Comparison of ENCODE assay signal across 37 cellular contexts in the genomic region with DNA sequence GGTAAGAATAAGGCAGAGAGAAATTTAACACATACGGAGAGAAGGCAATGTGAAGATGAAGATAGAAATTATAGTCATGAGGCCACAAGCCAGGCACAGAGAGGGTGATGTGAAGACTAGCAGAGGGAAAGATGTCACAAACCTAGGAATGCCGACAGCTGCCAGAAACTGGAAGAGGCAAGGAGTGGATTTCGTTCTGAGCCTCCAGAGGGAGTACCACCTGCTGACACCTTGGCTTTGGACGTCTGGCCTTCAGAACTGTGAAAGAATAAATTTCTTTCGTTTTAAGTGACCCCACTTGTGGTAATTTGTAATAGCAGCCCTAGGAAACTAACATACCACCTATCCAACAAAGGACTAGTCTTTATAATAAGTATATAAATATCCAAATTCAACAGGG. TPM values are rescaled to one million over a fixed set of nuclear protein-coding genes. Genes with fewer than 3 reads are reported as not detected.
A peak's percentile ranks its signal among the peaks of the same experiment; 100 is the strongest.
DNase-seq lines count a peak whose midpoint lies in the region; ATAC-seq, FAIRE-seq and TF ChIP-seq lines count a peak whose summit lies in the region.
"Had no signal": no experiment of that assay in that cellular context is flagged by ENCODE, and none has a peak within 500 bp of the region (broad histone marks: within the 10 kb centered on the region; RNA-seq: fewer than 3 reads in every experiment).

No MANE protein-coding gene starts in this region.

- H3K36me3 Mint-ChIP-seq in neural progenitor cell, result no peaks in the 10 kb centered on the region
- no peaks in the 10 kb centered on the region for H3K36me3 Mint-ChIP-seq in activated T-helper 2 cell treated with anti-CD3 and anti-CD28 coated beads, Interferon-gamma antibody, Interleukin-2, Interleukin-4, amounts not matched to agents 10 μg/mL and 5 μg/mL and 100 μg/mL, durations not matched to agents 14 hours and 24 hours and 36 hours (ENCODE audit: low read depth)
- H3K36me3 Mint-ChIP-seq: CD4-positive, alpha-beta memory T cell; naive B cell had no signal

- peaks cover 6% of the 10 kb centered on the region for H3K4me1 Mint-ChIP-seq in neural progenitor cell
- peaks cover 3% of the 10 kb centered on the region for H3K4me1 Mint-ChIP-seq in activated T-helper 2 cell treated with anti-CD3 and anti-CD28 coated beads, Interferon-gamma antibody, Interleukin-2, Interleukin-4, amounts not matched to agents 10 μg/mL and 5 μg/mL and 100 μg/mL, durations not matched to agents 14 hours and 24 hours and 36 hours (ENCODE audit: low read depth)

- H3K4ac ChIP-seq in H1 (replicated peaks; ENCODE audit: insufficient read length, low read depth, low read length), result no peak overlapping the region

- no peaks in the 10 kb centered on the region for H3K79me2 ChIP-seq in PC-3 (ENCODE audit: low read length)
- H3K79me2 ChIP-seq in H1 (ENCODE audit: control insufficient read depth in 1 of 2, insufficient read depth in 2 of 2, low read length in 2 of 2), result no peaks in the 10 kb centered on the region
- H3K79me2 ChIP-seq in neural progenitor cell (ENCODE audit: low read depth), result no peaks in the 10 kb centered on the region
- H3K79me2 ChIP-seq: hepatocyte had no signal

- DNase-seq in DMS 273 (lab: John Stamatoyannopoulos, UW; ENCODE audit: unreplicated experiment), result peak; percentile 47
- DNase-seq in DMS 273 treated with DMSO at 0.1 percent for 48 hours (lab: John Stamatoyannopoulos, UW), result no peak
- peak; percentile 10 for DNase-seq in PC-3
- DNase-seq in H1 (ENCODE audit: low read depth in 1 of 2, low spot score in 2 of 2), result no peak
- peak; percentile 14 for DNase-seq in neural progenitor cell (ENCODE audit: low spot score)
- DNase-seq in HT-29 (ENCODE audit: low spot score), result no peak
- DNase-seq in ecto neural progenitor cell (ENCODE audit: low spot score), result no peak
- no peak for DNase-seq in activated T-helper 2 cell treated with anti-CD3 and anti-CD28 coated beads, Interferon-gamma antibody, Interleukin-2, Interleukin-4, amounts not matched to agents 10 μg/mL and 5 μg/mL and 100 μg/mL, durations not matched to agents 14 hours and 24 hours and 36 hours (ENCODE audit: low spot score)
- DNase-seq: 8988T; activated B cell treated with CpG ODN at 0.5 μM for 24 hours; activated CD8-positive, alpha-beta memory T cell treated with anti-CD3 and anti-CD28 coated beads, Interleukin-2, amount 10 ng/mL, durations not matched to agents 7 days and 5 days; activated T-cell treated with anti-CD3 and anti-CD28 coated beads, Interleukin-2, amount 50 U/mL, for 72 hours; CD4-positive, alpha-beta memory T cell; DMS153; gastrocnemius medialis; H7; left lung; mesenchymal stem cell; naive B cell; NCI-H1417 treated with DMSO at 0.1 percent for 48 hours; NCI-H2081; NCI-H345; NK-92 treated with Interleukin-12 subunit alpha and Interleukin-12 subunit beta, amount 100 ng/mL, for 24 hours; nucleus accumbens; SIG-M5; stimulated activated naive CD8-positive, alpha-beta T cell treated with anti-CD3 and anti-CD28 coated beads, Interleukin-15, Interleukin-2, amounts not matched to agents 100 U/mL and 50 U/mL, for 24 hours; T1000 had no signal

- no peaks in the 10 kb centered on the region for H3K79me1 ChIP-seq in H1 (ENCODE audit: low read depth, low read length)

- H3K23me2 ChIP-seq in H1 (ENCODE audit: low read depth, low read length), result peaks cover 2% of the 10 kb centered on the region

- no peak overlapping the region for H2BK20ac ChIP-seq in H1 (ENCODE audit: low read length)

- no peak overlapping the region for H2BK15ac ChIP-seq in H1 (ENCODE audit: low read length)

- H3K9me3 ChIP-seq in PC-3 (ENCODE audit: low read length) (no peaks in the 10 kb centered on the region), H1 (ENCODE audit: insufficient read depth in 2 of 2, low read depth in 1 of 2, low read length in 1 of 2) (no peaks in the 10 kb centered on the region), neural progenitor cell (ENCODE audit: low read depth) (no peaks in the 10 kb centered on the region)
- H3K9me3 ChIP-seq: gastrocnemius medialis, left lung, thoracic aorta, vagina had no signal

- H3K36me3 ChIP-seq in PC-3 (ENCODE audit: low read depth, low read length) (no peaks in the 10 kb centered on the region), H1 (ENCODE audit: control insufficient read depth in 2 of 4, insufficient read depth in 4 of 4, low read length in 3 of 4) (no peaks in the 10 kb centered on the region), neural progenitor cell (no peaks in the 10 kb centered on the region)
- H3K36me3 ChIP-seq: cardiac muscle cell, gastrocnemius medialis, left lung, thoracic aorta, vagina had no signal

- H2AFZ ChIP-seq in PC-3 (ENCODE audit: low read length) (no peak overlapping the region), H1 (ENCODE audit: low read length) (no peak overlapping the region), neural progenitor cell (replicated peaks) (no peak overlapping the region)
- H2AFZ ChIP-seq: hepatocyte had no signal

- no peak overlapping the region for H4K91ac ChIP-seq in H1 (replicated peaks; ENCODE audit: insufficient read length, low read length)

- 0 out of 4 replicates have a peak, but pooled peaks of 1 of the 2 experiments have one; percentile 2 for TF ChIP-seq RAD21 in H1 (IDR thresholded peaks at IDR 0.05 in 1 of 2, conservative IDR thresholded peaks at IDR 0.05 in 1 of 2; ENCODE audit: low read depth in 2 of 2, low read length in 2 of 2)

- H3K56ac ChIP-seq in H1 (replicated peaks; ENCODE audit: insufficient read length, low read depth, low read length), result no peak overlapping the region

- peaks cover 8% of the 10 kb centered on the region; the same call in 1 of the 2 replicates for H3K4me1 ChIP-seq in PC-3 (ENCODE audit: insufficient read depth, low read length)
- H3K4me1 ChIP-seq in H1 (replicated peaks in 1 of 4; ENCODE audit: control insufficient read depth in 3 of 4, insufficient read depth in 4 of 4, low read length in 3 of 4), result 0 out of 7 replicates have a peak, but pooled peaks cover 0 to 3% (median 0%) of the 10 kb centered on the region in 4 experiments
- peaks cover 3% of the 10 kb centered on the region for H3K4me1 ChIP-seq in neural progenitor cell

- no TSS peak for BruUV-seq in PC-3 (replicated peaks; lab: Mats Ljungman, UMichigan)

- H3K27me3 ChIP-seq in PC-3 (ENCODE audit: low read length) (no peaks in the 10 kb centered on the region), H1 (replicated peaks in 1 of 4; ENCODE audit: control insufficient read depth in 3 of 4, extremely low read depth in 1 of 4, insufficient read depth in 3 of 4, low read length in 3 of 4) (no peaks in the 10 kb centered on the region), neural progenitor cell (no peaks in the 10 kb centered on the region)
- H3K27me3 ChIP-seq: cardiac muscle cell, gastrocnemius medialis, hepatocyte, left lung, vagina had no signal

- no peak for TF ChIP-seq EP300 in H1 (IDR thresholded peaks at IDR 0.05; ENCODE audit: borderline replicate concordance in 1 of 2, low read depth in 2 of 2, low read length in 2 of 2)

- H4K20me1 ChIP-seq in PC-3 (ENCODE audit: low read length), result no peaks in the 10 kb centered on the region
- no peaks in the 10 kb centered on the region for H4K20me1 ChIP-seq in H1 (replicated peaks in 1 of 2; ENCODE audit: control insufficient read depth in 1 of 2, insufficient read depth in 2 of 2, low read length in 2 of 2)
- H4K20me1 ChIP-seq in neural progenitor cell (ENCODE audit: low read depth), result no peaks in the 10 kb centered on the region

- H3K27ac ChIP-seq in PC-3 (ENCODE audit: low read length), result no peak overlapping the region
- H3K27ac ChIP-seq in H1 (ENCODE audit: low read depth, low read length), result no peak overlapping the region
- no peak overlapping the region for H3K27ac ChIP-seq in neural progenitor cell
- H3K27ac ChIP-seq: cardiac muscle cell, gastrocnemius medialis, hepatocyte, KMS-11, left lung, thoracic aorta, vagina had no signal

- intact Hi-C loops in PC-3 (cut with micrococcal nuclease), result no loop called here
- intact Hi-C loops in activated T-helper 2 cell treated with anti-CD3 and anti-CD28 coated beads, Interferon-gamma antibody, Interleukin-2, Interleukin-4, amounts not matched to agents 10 μg/mL and 5 μg/mL and 100 μg/mL, durations not matched to agents 14 hours and 24 hours and 36 hours (cut with micrococcal nuclease), result no loop called here

- CTCF ChIA-PET in PC-3 (lab: Charles Lee), result no interaction called here
- CTCF ChIA-PET in H1 (lab: Charles Lee; ENCODE audit: partially characterized antibody), result interaction anchor here (1.3 kb wide), 1 partner anchor 148 kb away, joined by 3 read pairs; no protein-coding TSS in a partner anchor

- H3K4me3 ChIP-seq in PC-3 (ENCODE audit: low read length), result no peak overlapping the region
- H3K4me3 ChIP-seq in H1 (ENCODE audit: extremely low read depth in 1 of 4, insufficient read depth in 2 of 4, low read depth in 3 of 4, low read length in 4 of 4), result no peak overlapping the region
- H3K4me3 ChIP-seq in neural progenitor cell, result no peak overlapping the region
- H3K4me3 ChIP-seq: cardiac muscle cell, gastrocnemius medialis, hepatocyte, left lung, thoracic aorta, vagina had no signal

- H3K18ac ChIP-seq in H1 (ENCODE audit: extremely low read depth, low read length), result no peak overlapping the region

- H3F3A ChIP-seq in PC-3 (ENCODE audit: low read length, unreplicated experiment) (no peaks in the 10 kb centered on the region), neural progenitor cell (ENCODE audit: low read depth) (peaks cover 11% of the 10 kb centered on the region)

- H2BK120ac ChIP-seq in H1 (replicated peaks; ENCODE audit: low read depth, low read length), result no peak overlapping the region

- POLR2A ChIA-PET in PC-3 (lab: Charles Lee; ENCODE audit: unreplicated experiment), result no interaction called here
- POLR2A ChIA-PET in H1 (lab: Charles Lee; ENCODE audit: partially characterized antibody), result interaction anchor here (0.6 kb wide), 1 partner anchor 822 kb away, joined by 3 read pairs; no protein-coding TSS in a partner anchor

- no peak overlapping the region for H3K9ac ChIP-seq in PC-3 (ENCODE audit: low read length)
- no peak overlapping the region for H3K9ac ChIP-seq in H1 (replicated peaks in 1 of 4; ENCODE audit: extremely low read depth in 1 of 4, low read depth in 3 of 4, low read length in 3 of 4)
- H3K9ac ChIP-seq in neural progenitor cell, result no peak overlapping the region
- H3K9ac ChIP-seq: KMS-11 had no signal

- H2BK12ac ChIP-seq in H1 (ENCODE audit: low read depth, low read length), result no peak overlapping the region

- no peak overlapping the region for H4K8ac ChIP-seq in H1 (ENCODE audit: extremely low read depth, insufficient read depth, low read length)

- H3K23ac ChIP-seq in H1 (ENCODE audit: insufficient read length), result no peak overlapping the region

- 68% methylated on average over 5 of the region's 5 CpGs; no CpG with 5 or more reads in 1 of the 2 experiments for WGBS in H1 (ENCODE audit: extremely low coverage in 1 of 2, insufficient coverage in 1 of 2, insufficient read length in 1 of 2, insufficient replicate concordance in 2 of 2, low coverage in 1 of 2, low lambda C conversion rate in 2 of 2, missing lambda C conversion rate in 1 of 2), 2 experiments

- no peak overlapping the region for H2AK5ac ChIP-seq in H1 (ENCODE audit: low read depth, low read length)

- TF ChIP-seq CTCF in PC-3 (conservative IDR thresholded peaks at IDR 0.05; ENCODE audit: low read depth, low read length), result peak; percentile 16; the same call in 1 of the 2 replicates
- TF ChIP-seq CTCF in H1 (IDR thresholded peaks at IDR 0.05; ENCODE audit: control extremely low read depth in 1 of 3, insufficient read depth in 1 of 3, low read depth in 1 of 3, low read length in 3 of 3), result peak in 2 of 3 experiments; percentile 10 to 15; a peak in 2 of 4 replicates
- peak; percentile 14 for TF ChIP-seq CTCF in neural progenitor cell (IDR thresholded peaks at IDR 0.05)

- no peak overlapping the region for H3K4me3 Mint-ChIP-seq in neural progenitor cell
- H3K4me3 Mint-ChIP-seq in activated T-helper 2 cell treated with anti-CD3 and anti-CD28 coated beads, Interferon-gamma antibody, Interleukin-2, Interleukin-4, amounts not matched to agents 10 μg/mL and 5 μg/mL and 100 μg/mL, durations not matched to agents 14 hours and 24 hours and 36 hours (ENCODE audit: low read depth), result no peak overlapping the region
- H3K4me3 Mint-ChIP-seq: activated B cell treated with CpG ODN at 0.5 μM for 24 hours; activated CD8-positive, alpha-beta memory T cell treated with anti-CD3 and anti-CD28 coated beads, Interleukin-2, amount 10 ng/mL, durations not matched to agents 7 days and 5 days; activated naive CD4-positive, alpha-beta T cell treated with anti-CD3 and anti-CD28 coated beads, Interleukin-2, amount 50 U/mL, for 24 hours; activated T-cell treated with anti-CD3 and anti-CD28 coated beads, Interleukin-2, amount 50 U/mL, for 72 hours; CD4-positive, alpha-beta memory T cell; dendritic cell treated with granulocyte-macrophage colony-stimulating factor and Interleukin-4, amounts not matched to agents 40 ng/mL and 50 ng/mL, for 4 days; naive B cell had no signal

- TF ChIP-seq POLR2A in H1 (IDR thresholded peaks at IDR 0.05; ENCODE audit: control extremely low read depth in 1 of 2, low read depth in 2 of 2, low read length in 2 of 2), result no peak

- H3K27ac Mint-ChIP-seq in neural progenitor cell, result no peak overlapping the region
- H3K27ac Mint-ChIP-seq in activated T-helper 2 cell treated with anti-CD3 and anti-CD28 coated beads, Interferon-gamma antibody, Interleukin-2, Interleukin-4, amounts not matched to agents 10 μg/mL and 5 μg/mL and 100 μg/mL, durations not matched to agents 14 hours and 24 hours and 36 hours, result no peak overlapping the region
- H3K27ac Mint-ChIP-seq: activated B cell treated with CpG ODN at 0.5 μM for 24 hours; activated CD8-positive, alpha-beta memory T cell treated with anti-CD3 and anti-CD28 coated beads, Interleukin-2, amount 10 ng/mL, durations not matched to agents 7 days and 5 days; activated naive CD4-positive, alpha-beta T cell treated with anti-CD3 and anti-CD28 coated beads, Interleukin-2, amount 50 U/mL, for 24 hours; activated T-cell treated with anti-CD3 and anti-CD28 coated beads, Interleukin-2, amount 50 U/mL, for 72 hours; dendritic cell treated with granulocyte-macrophage colony-stimulating factor and Interleukin-4, amounts not matched to agents 40 ng/mL and 50 ng/mL, for 4 days had no signal

- no peak overlapping the region for H4K5ac ChIP-seq in H1 (ENCODE audit: insufficient read length, low read depth, low read length)

- no peak for ATAC-seq in PC-3
- ATAC-seq: activated CD8-positive, alpha-beta memory T cell treated with anti-CD3 and anti-CD28 coated beads, Interleukin-2, amount 10 ng/mL, durations not matched to agents 7 days and 5 days; activated T-cell treated with anti-CD3 and anti-CD28 coated beads, Interleukin-2, amount 50 U/mL, for 72 hours; gastrocnemius medialis; left lung; stimulated activated naive CD8-positive, alpha-beta T cell treated with anti-CD3 and anti-CD28 coated beads, Interleukin-15, Interleukin-2, amounts not matched to agents 100 U/mL and 50 U/mL, for 24 hours had no signal

- no peaks in the 10 kb centered on the region for H3K9me3 Mint-ChIP-seq in neural progenitor cell
- no peaks in the 10 kb centered on the region for H3K9me3 Mint-ChIP-seq in activated T-helper 2 cell treated with anti-CD3 and anti-CD28 coated beads, Interferon-gamma antibody, Interleukin-2, Interleukin-4, amounts not matched to agents 10 μg/mL and 5 μg/mL and 100 μg/mL, durations not matched to agents 14 hours and 24 hours and 36 hours
- H3K9me3 Mint-ChIP-seq: activated B cell treated with CpG ODN at 0.5 μM for 24 hours; activated naive CD4-positive, alpha-beta T cell treated with anti-CD3 and anti-CD28 coated beads, Interleukin-2, amount 50 U/mL, for 24 hours; activated T-cell treated with anti-CD3 and anti-CD28 coated beads, Interleukin-2, amount 50 U/mL, for 72 hours; CD4-positive, alpha-beta memory T cell; dendritic cell treated with granulocyte-macrophage colony-stimulating factor and Interleukin-4, amounts not matched to agents 40 ng/mL and 50 ng/mL, for 4 days; naive B cell had no signal

- H3K27me3 Mint-ChIP-seq in neural progenitor cell (ENCODE audit: insufficient read depth, low read depth), result no peaks in the 10 kb centered on the region
- peaks cover 9% of the 10 kb centered on the region for H3K27me3 Mint-ChIP-seq in activated T-helper 2 cell treated with anti-CD3 and anti-CD28 coated beads, Interferon-gamma antibody, Interleukin-2, Interleukin-4, amounts not matched to agents 10 μg/mL and 5 μg/mL and 100 μg/mL, durations not matched to agents 14 hours and 24 hours and 36 hours (ENCODE audit: low read depth)
- H3K27me3 Mint-ChIP-seq: activated B cell treated with CpG ODN at 0.5 μM for 24 hours; activated CD8-positive, alpha-beta memory T cell treated with anti-CD3 and anti-CD28 coated beads, Interleukin-2, amount 10 ng/mL, durations not matched to agents 7 days and 5 days; activated naive CD4-positive, alpha-beta T cell treated with anti-CD3 and anti-CD28 coated beads, Interleukin-2, amount 50 U/mL, for 24 hours; CD4-positive, alpha-beta memory T cell; dendritic cell treated with granulocyte-macrophage colony-stimulating factor and Interleukin-4, amounts not matched to agents 40 ng/mL and 50 ng/mL, for 4 days; naive B cell had no signal

- no peaks in the 10 kb centered on the region for H3K9me2 ChIP-seq in PC-3 (replicated peaks; ENCODE audit: low read length)

- no peak overlapping the region for H3K14ac ChIP-seq in H1 (ENCODE audit: insufficient read length)

- no peak overlapping the region for H3K4me2 ChIP-seq in PC-3 (ENCODE audit: low read length)
- no peak overlapping the region for H3K4me2 ChIP-seq in H1 (ENCODE audit: insufficient read depth in 1 of 2, low read depth in 2 of 2, low read length in 2 of 2)
- H3K4me2 ChIP-seq in neural progenitor cell, result no peak overlapping the region
- H3K4me2 ChIP-seq: hepatocyte, KMS-11 had no signal

- FAIRE-seq in H1 (lab: Jason Lieb, UNC), result peak; percentile 13
- FAIRE-seq: endometrium, HTR-8/SVneo, RCC 7860 had no signal

- no peak overlapping the region for H2BK5ac ChIP-seq in H1 (ENCODE audit: low read depth, low read length)

RNA-seq across cellular contexts. Expression of a gene that starts 5.0 kb away (rescaled TPM):
- 12.6 and 13.6 TPM in 2 replicates for total RNA-seq in PC-3 (2014; rRNA removed)
- 34.6 and 36.4 TPM in 2 replicates for total RNA-seq in H1 (2021; fragmentation: NEBNext Ultra II Directional; extraction: Animal tissue kit (Norgen Biotek cat#: 25700))
- 5.7 and 6.9 TPM in 2 replicates for polyA plus RNA-seq in H1 (2011; rRNA removed)
- polyA plus RNA-seq in H1 (2011; cell fraction: cytosol; rRNA removed), result 6.2 TPM
- 7.4 TPM for polyA plus RNA-seq in H1 (2011; cell fraction: nucleus; rRNA removed)
- polyA plus RNA-seq in H1 (2012, experiment 1 of 2), result 12.3 to 21.3 TPM (median 14.7 TPM) in 4 replicates
- 3.0 TPM for polyA plus RNA-seq in H1 (2012, experiment 2 of 2)
- polyA plus RNA-seq in H1 (2013, experiment 1 of 2), result 29.5 TPM
- 27.9 TPM for polyA plus RNA-seq in H1 (2013, experiment 2 of 2)
- 6.2 and 10.8 TPM in 2 replicates for polyA minus RNA-seq in H1 (2011; rRNA and poly(A)+ RNA removed)
- 12.3 TPM for polyA minus RNA-seq in H1 (2011; cell fraction: cytosol; rRNA and poly(A)+ RNA removed)
- polyA minus RNA-seq in H1 (2011; cell fraction: nucleus; rRNA and poly(A)+ RNA removed), result 20.6 TPM
- total RNA-seq in neural progenitor cell (ENCODE audit: low replicate concordance), result 48.2 and 59.2 TPM in 2 replicates
- total RNA-seq in HT-29 (2014; rRNA removed; shearing (Covaris generic)), result 4.9 and 5.1 TPM in 2 replicates
- 19.2 and 20.8 TPM in 2 replicates for total RNA-seq in activated T-helper 2 cell treated with anti-CD3 and anti-CD28 coated beads, Interferon-gamma antibody, Interleukin-2, Interleukin-4, amounts not matched to agents 10 μg/mL and 5 μg/mL and 100 μg/mL, durations not matched to agents 14 hours and 24 hours and 36 hours

Comparison
In these comparisons a context has a peak if more than half of its experiments do, and no peak if none do; other contexts are left out.
1. DNase-seq: peak in DMS 273 (single experiment), PC-3 (single experiment) and neural progenitor cell (single experiment); none in DMS 273 treated with DMSO at 0.1 percent for 48 hours (single experiment), H1 (0 of 2), HT-29 (single experiment), ecto neural progenitor cell (single experiment) and activated T-helper 2 cell treated with anti-CD3 and anti-CD28 coated beads, Interferon-gamma antibody, Interleukin-2, Interleukin-4, amounts not matched to agents 10 μg/mL and 5 μg/mL and 100 μg/mL, durations not matched to agents 14 hours and 24 hours and 36 hours (single experiment).
2. Peak in every context shown above with its lines, with median percentiles within 50 percentile points of each other: CTCF ChIP-seq.